ENCODE assay signal across 8 cellular contexts in the genomic region with DNA sequence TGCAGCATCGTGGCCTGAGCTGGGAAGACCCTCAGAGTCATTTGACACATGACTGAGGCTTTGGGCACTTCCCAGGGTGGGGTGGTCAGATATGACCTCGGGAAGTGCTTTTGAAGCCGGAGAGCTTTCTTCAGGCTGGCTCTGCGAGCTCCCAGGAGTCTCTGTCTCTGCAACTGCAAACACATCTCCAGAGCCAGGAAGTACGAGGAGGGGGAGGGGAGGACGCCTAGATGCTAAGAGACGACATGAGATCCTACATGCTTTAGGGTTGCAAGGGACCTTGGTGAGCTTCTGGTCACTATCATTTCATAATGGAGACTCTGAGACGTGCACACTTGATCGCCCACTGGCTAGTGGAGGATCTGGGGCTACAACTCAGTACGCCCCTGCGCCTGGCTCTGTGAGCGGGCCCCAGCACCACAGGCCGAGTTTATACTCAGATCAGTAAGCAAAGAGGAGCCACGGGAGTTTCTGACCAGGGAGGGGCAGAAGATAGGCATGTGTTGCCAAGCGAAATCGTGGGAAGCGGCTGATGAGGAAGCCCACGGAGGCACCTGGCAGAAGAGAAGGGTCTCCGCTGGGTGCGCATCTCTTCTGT. TPM values are rescaled to one million over a fixed set of nuclear protein-coding genes. Genes with fewer than 3 reads are reported as not detected.
DNase-seq lines count a peak whose midpoint lies in the region; ATAC-seq, FAIRE-seq and TF ChIP-seq lines count a peak whose summit lies in the region.

No MANE protein-coding gene starts in this region.

- 14 to 18% methylated on average over 16 to 20 of the region's 20 CpGs for WGBS in GM23248 (ENCODE audit: low coverage in 1 of 2, low lambda C conversion rate in 2 of 2, missing lambda C conversion rate in 2 of 2), 2 experiments

- H3K9me3 ChIP-seq in GM23248 (ENCODE audit: low read depth) (no peaks in the 10 kb centered on the region), iPS-20b (ENCODE audit: insufficient read depth, low read depth, low read length) (no peaks in the 10 kb centered on the region)

- H3K4me1 ChIP-seq in GM23248 (ENCODE audit: insufficient read depth) (peaks cover 19% of the 10 kb centered on the region), iPS-20b (ENCODE audit: insufficient read depth, low read length) (peaks cover 12% of the 10 kb centered on the region; the same call in 1 of the 2 replicates)

- H3K27ac Mint-ChIP-seq in activated CD4-positive, alpha-beta memory T cell treated with anti-CD3 and anti-CD28 coated beads, Interleukin-2, amount 10 ng/mL, durations not matched to agents 7 days and 5 days, result peak overlapping the region; percentile 54

- H3K4me3 ChIP-seq in GM23248 (no peak overlapping the region), iPS-20b (ENCODE audit: low read length) (peak overlapping the region; percentile 59)

- H3F3A ChIP-seq in GM23248 (ENCODE audit: insufficient read depth), result peaks cover 6% of the 10 kb centered on the region

- H3K27me3 ChIP-seq in GM23248 (replicated peaks; ENCODE audit: insufficient read depth) (peaks cover 29% of the 10 kb centered on the region; the same call in 1 of the 2 replicates), iPS-20b (ENCODE audit: insufficient read depth, low read length) (peaks cover 41% of the 10 kb centered on the region)

- peaks cover 33% of the 10 kb centered on the region for H3K27me3 Mint-ChIP-seq in activated CD4-positive, alpha-beta memory T cell treated with anti-CD3 and anti-CD28 coated beads, Interleukin-2, amount 10 ng/mL, durations not matched to agents 7 days and 5 days

- peak overlapping the region; percentile 27 for H2AFZ ChIP-seq in GM23248

- peak; percentile 41 for DNase-seq in 8988T
- DNase-seq in GM23248, result peak; percentile 62
- DNase-seq in activated CD4-positive, alpha-beta memory T cell treated with anti-CD3 and anti-CD28 coated beads, Interleukin-2, amount 10 ng/mL, durations not matched to agents 7 days and 5 days, result no peak
- DNase-seq in SIG-M5 (lab: John Stamatoyannopoulos, UW), result no peak
- DNase-seq in GM12892 (ENCODE audit: insufficient read length), result no peak
- no peak for DNase-seq in NCI-H524 treated with DMSO at 0.1 percent for 48 hours (lab: John Stamatoyannopoulos, UW)

- CTCF ChIA-PET in activated CD4-positive, alpha-beta memory T cell treated with anti-CD3 and anti-CD28 coated beads, Interleukin-2, amount 10 ng/mL, durations not matched to agents 7 days and 5 days (lab: Charles Lee), result interaction anchor here (0.7 to 2.4 kb wide), 16 partner anchors 12 to 219 kb away, joined by 3 to 47 read pairs (median 4); no protein-coding TSS in a partner anchor

- no peaks in the 10 kb centered on the region for H3K36me3 ChIP-seq in GM23248 (ENCODE audit: low read depth)
- H3K36me3 ChIP-seq in iPS-20b (ENCODE audit: insufficient read depth, low read depth, low read length), result no peaks in the 10 kb centered on the region

- no peaks in the 10 kb centered on the region for H3K79me2 ChIP-seq in GM23248 (ENCODE audit: insufficient read depth)

- H3K36me3 Mint-ChIP-seq in activated CD4-positive, alpha-beta memory T cell treated with anti-CD3 and anti-CD28 coated beads, Interleukin-2, amount 10 ng/mL, durations not matched to agents 7 days and 5 days (ENCODE audit: low read depth), result no peaks in the 10 kb centered on the region

- H3K27ac ChIP-seq in GM23248, result no peak overlapping the region
- no peak overlapping the region for H3K27ac ChIP-seq in iPS-20b (ENCODE audit: low read length)

- no peaks in the 10 kb centered on the region for H3K9me3 Mint-ChIP-seq in activated CD4-positive, alpha-beta memory T cell treated with anti-CD3 and anti-CD28 coated beads, Interleukin-2, amount 10 ng/mL, durations not matched to agents 7 days and 5 days

- no peak for FAIRE-seq in GM12892 (lab: Jason Lieb, UNC)

- POLR2A ChIA-PET in activated CD4-positive, alpha-beta memory T cell treated with anti-CD3 and anti-CD28 coated beads, Interleukin-2, amount 10 ng/mL, durations not matched to agents 7 days and 5 days (lab: Charles Lee), result interaction anchor here (1.1 to 1.4 kb wide), 2 partner anchors 140 to 189 kb away, joined by 5 to 7 read pairs; no protein-coding TSS in a partner anchor

- peak overlapping the region; percentile 37 for H3K4me2 ChIP-seq in GM23248 (ENCODE audit: unreplicated experiment)

- peak overlapping the region; percentile 57 for H3K4me3 Mint-ChIP-seq in activated CD4-positive, alpha-beta memory T cell treated with anti-CD3 and anti-CD28 coated beads, Interleukin-2, amount 10 ng/mL, durations not matched to agents 7 days and 5 days

- H3K9me2 ChIP-seq in GM23248 (ENCODE audit: insufficient read depth), result no peaks in the 10 kb centered on the region

- H3K9ac ChIP-seq in GM23248 (no peak overlapping the region), iPS-20b (ENCODE audit: low read depth, low read length) (no peak overlapping the region)

- H4K20me1 ChIP-seq in GM23248 (ENCODE audit: insufficient read depth), result no peaks in the 10 kb centered on the region

- no peak for ATAC-seq in HG03196 (IDR thresholded peaks at IDR 0.05; ENCODE audit: unreplicated experiment)

- in situ Hi-C loops in GM23248 (cut with MboI), result loop anchor here (10.0 kb wide), 1 partner anchor 187 kb away; no protein-coding TSS in a partner anchor

- H3K4me1 Mint-ChIP-seq in activated CD4-positive, alpha-beta memory T cell treated with anti-CD3 and anti-CD28 coated beads, Interleukin-2, amount 10 ng/mL, durations not matched to agents 7 days and 5 days, result peaks cover 12% of the 10 kb centered on the region

- TF ChIP-seq POLR2A in GM12892 (IDR thresholded peaks at IDR 0.05; ENCODE audit: low read depth, low read length), result no peak

RNA-seq across cellular contexts. Expression of a gene that starts 0.5 kb away (rescaled TPM):
- total RNA-seq in GM23248 (2014; rRNA removed; shearing (Covaris generic)), result 0.11 TPM in 1 of 2 replicates, not detected in the other
- 0.16 TPM in 1 of 2 replicates, not detected in the other for polyA plus RNA-seq in GM23248 (2016; fragmentation: Nextera tagmentation; extraction: Ambion mirVana)
- total RNA-seq in activated CD4-positive, alpha-beta memory T cell treated with anti-CD3 and anti-CD28 coated beads, Interleukin-2, amount 10 ng/mL, durations not matched to agents 7 days and 5 days, result under 1 TPM; 0.08 to 0.13 TPM
- not detected for polyA plus RNA-seq in GM12892 (2012; ENCODE audit: missing spikeins)

Comparison
In these comparisons a context has a peak if more than half of its experiments do, and no peak if none do; other contexts are left out.
1. DNase-seq: peak in 8988T (single experiment) and GM23248 (single experiment); none in activated CD4-positive, alpha-beta memory T cell treated with anti-CD3 and anti-CD28 coated beads, Interleukin-2, amount 10 ng/mL, durations not matched to agents 7 days and 5 days (single experiment), SIG-M5 (single experiment), GM12892 (single experiment) and NCI-H524 treated with DMSO at 0.1 percent for 48 hours (single experiment).